Comparison of ENCODE assay signal across 24 cellular contexts in the genomic region with DNA sequence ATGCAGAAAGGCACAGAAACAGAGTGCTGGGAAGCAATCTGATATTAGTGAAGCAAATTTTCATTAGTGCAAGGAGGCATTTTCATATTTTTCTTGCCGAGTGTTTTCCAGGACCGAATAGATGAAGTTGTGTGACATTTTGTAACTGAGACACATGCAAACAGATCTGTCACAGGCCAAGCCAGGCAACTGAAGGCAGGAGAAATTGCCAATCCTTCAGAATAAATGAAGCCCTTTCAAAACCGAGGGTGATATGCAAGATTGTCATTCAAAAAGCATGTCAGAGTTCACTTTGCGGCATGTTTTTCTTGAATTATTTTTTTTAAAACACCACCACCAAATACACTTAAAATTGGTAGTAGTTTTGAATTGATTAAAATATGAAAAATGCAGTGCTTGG. TPM values are rescaled to one million over a fixed set of nuclear protein-coding genes. Genes with fewer than 3 reads are reported as not detected.
DNase-seq lines count a peak whose midpoint lies in the region; ATAC-seq and TF ChIP-seq lines count a peak whose summit lies in the region.
"Had no signal": no experiment of that assay in that cellular context is flagged by ENCODE, and none has a peak within 500 bp of the region (broad histone marks: within the 10 kb centered on the region; RNA-seq: fewer than 3 reads in every experiment).

No MANE protein-coding gene starts in this region.

- no peaks in the 10 kb centered on the region for H3K9me2 ChIP-seq in neural cell (ENCODE audit: insufficient read depth, low read length)

- no peaks in the 10 kb centered on the region for H3K79me2 ChIP-seq in neural cell (replicated peaks; ENCODE audit: insufficient read depth, low read length)

- H3K9ac ChIP-seq in neural cell (ENCODE audit: low read length) = no peak overlapping the region

- H3K27ac ChIP-seq in neural cell (ENCODE audit: low read length) = no peak overlapping the region
- H3K27ac ChIP-seq: neutrophil, sigmoid colon, testis had no signal

- no peak overlapping the region for H3K4me2 ChIP-seq in neural cell (ENCODE audit: low read length)

- no peak overlapping the region for H3K4me3 ChIP-seq in neural cell (ENCODE audit: low read length)
- H3K4me3 ChIP-seq: sigmoid colon, testis had no signal

- intact Hi-C loops in Right ventricle myocardium superior (cut with DNase I) (no loop called here), cardiac septum (cut with DNase I) (loop anchor here (1.0 kb wide), 1 partner anchor 30 kb away; no protein-coding TSS in a partner anchor)

- no peak for TF ChIP-seq RAD21 in neural cell (conservative IDR thresholded peaks at IDR 0.05)

- no peak for TF ChIP-seq CTCF in neural cell (IDR thresholded peaks at IDR 0.05; ENCODE audit: poor library complexity, severe bottlenecking)

- H4K20me1 ChIP-seq in neural cell (ENCODE audit: insufficient read depth) = no peaks in the 10 kb centered on the region

- no peaks in the 10 kb centered on the region for H3K36me3 ChIP-seq in neural cell (ENCODE audit: insufficient read depth, low read length)
- H3K36me3 ChIP-seq: neutrophil, sigmoid colon had no signal

- ATAC-seq in Right ventricle myocardium superior (ENCODE audit: poor library complexity) (peak; percentile 24), GM19397 (IDR thresholded peaks at IDR 0.05; ENCODE audit: unreplicated experiment) (no peak), HG03039 (IDR thresholded peaks at IDR 0.05; ENCODE audit: unreplicated experiment) (no peak), HG02588 (IDR thresholded peaks at IDR 0.05; ENCODE audit: unreplicated experiment) (no peak)
- ATAC-seq: left lobe of liver had no signal

- no peaks in the 10 kb centered on the region for H3F3A ChIP-seq in neural cell (ENCODE audit: insufficient read depth, low read length, poor library complexity, severe bottlenecking)

- H2AFZ ChIP-seq in neural cell (ENCODE audit: low read depth, low read length) = no peak overlapping the region

- no peaks in the 10 kb centered on the region for H3K9me3 ChIP-seq in neural cell (ENCODE audit: low read length)
- H3K9me3 ChIP-seq: neutrophil, sigmoid colon, testis had no signal

- DNase-seq in Right ventricle myocardium superior (no peak), cardiac septum (ENCODE audit: low spot score) (no peak), globus pallidus (ENCODE audit: low spot score) (peak; percentile 75), superior temporal gyrus (ENCODE audit: extremely low spot score) (peak; percentile 75)
- DNase-seq: 8988T; activated CD4-positive, alpha-beta memory T cell treated with anti-CD3 and anti-CD28 coated beads, Interleukin-2, amount 10 ng/mL, durations not matched to agents 7 days and 5 days; activated CD8-positive, alpha-beta memory T cell treated with anti-CD3 and anti-CD28 coated beads, Interleukin-2, amount 50 U/mL, for 4 hours; activated naive CD4-positive, alpha-beta T cell treated with Interleukin-2 at 50 U/mL for 16 hours; cerebellar nuclear complex; immature natural killer cell; NCI-H2029; NCI-H2227 treated with DMSO at 0.1 percent for 48 hours; sigmoid colon; stimulated activated naive CD4-positive, alpha-beta T cell; testis had no signal

- no peaks in the 10 kb centered on the region for H3K27me3 ChIP-seq in neural cell (ENCODE audit: insufficient read depth, low read depth, low read length)
- H3K27me3 ChIP-seq: neutrophil, sigmoid colon, testis had no signal

- TF ChIP-seq EP300 in neural cell (conservative IDR thresholded peaks at IDR 0.05; ENCODE audit: poor library complexity, severe bottlenecking) = peak; percentile 84

TF ChIP-seq in neural cell, 6 proteins besides CTCF, POLR2A, EP300 and RAD21:
- TF ChIP-seq POLR2AphosphoS5 (IDR thresholded peaks at IDR 0.05) = peak; percentile 45
- TF ChIP-seq EZH2 (IDR thresholded peaks at IDR 0.05; ENCODE audit: borderline replicate concordance, insufficient read depth, low read length, poor library complexity, severe bottlenecking) = no peak

RNA-seq across cellular contexts. Expression of gene LMOD3, which starts 6.2 kb away (rescaled TPM):
- 148 TPM for total RNA-seq in Right ventricle myocardium superior
- total RNA-seq in cardiac septum = 117 TPM
- polyA plus RNA-seq in neural cell = not detected in 2 replicates
- not detected in 2 replicates for polyA minus RNA-seq in neural cell
- total RNA-seq: activated CD4-positive, alpha-beta memory T cell treated with anti-CD3 and anti-CD28 coated beads, Interleukin-2, amount 10 ng/mL, durations not matched to agents 7 days and 5 days; Daoy; left lobe of liver; posterior vena cava; sigmoid colon; testis had no signal
- polyA plus RNA-seq: IgD-negative memory B cell had no signal

RNA-seq across cellular contexts. Expression of gene ARL6IP5, which starts 31.4 kb away (rescaled TPM):
- total RNA-seq in Right ventricle myocardium superior (184 TPM), cardiac septum (167 TPM)
- 91.2 and 108 TPM in 2 replicates for polyA plus RNA-seq in neural cell
- polyA minus RNA-seq in neural cell = 72.6 and 80.5 TPM in 2 replicates

RNA-seq across cellular contexts. Expression of gene UBA3, which starts 36.0 kb away (rescaled TPM):
- total RNA-seq in Right ventricle myocardium superior = 84.4 TPM
- 84.7 TPM for total RNA-seq in cardiac septum
- polyA plus RNA-seq in neural cell = 119 and 168 TPM in 2 replicates
- polyA minus RNA-seq in neural cell = 114 and 122 TPM in 2 replicates

Comparison
In these comparisons a context has a peak if more than half of its experiments do, and no peak if none do; other contexts are left out.
1. DNase-seq: peak in globus pallidus (single experiment) and superior temporal gyrus (single experiment); none in Right ventricle myocardium superior (single experiment) and cardiac septum (single experiment).